In genomic region chr5:159515197-159515596, GRCh38 we compare ENCODE assay signal across 13 cellular contexts.
DNase-seq lines count a peak whose midpoint lies in the region; ATAC-seq and TF ChIP-seq lines count a peak whose summit lies in the region.
"Had no signal": no experiment of that assay in that cellular context is flagged by ENCODE, and none has a peak within 500 bp of the region (broad histone marks: within the 10 kb centered on the region; RNA-seq: fewer than 3 reads in every experiment).

No MANE protein-coding gene starts in this region.

- no peak overlapping the region for H3K27ac Mint-ChIP-seq in activated T-helper 17 cell treated with anti-CD3 and anti-CD28 coated beads, Interleukin-2, amount 50 U/mL, for 72 hours
- H3K27ac Mint-ChIP-seq: CD4-positive, CD25-positive, alpha-beta regulatory T cell had no signal

- peak overlapping the region; percentile 74 for H2BK12ac ChIP-seq in trophoblast cell (ENCODE audit: low read length)

- no peak for TF ChIP-seq POLR2A in IMR-90 (IDR thresholded peaks at IDR 0.05; ENCODE audit: low read depth, low read length)

- H3K9me3 ChIP-seq in IMR-90 (ENCODE audit: control insufficient read depth, insufficient read depth, low read length) (no peaks in the 10 kb centered on the region), trophoblast cell (ENCODE audit: insufficient read depth, low read depth, low read length) (peaks cover 1% of the 10 kb centered on the region)
- H3K9me3 ChIP-seq: Peyer's patch had no signal

- peaks cover 8% of the 10 kb centered on the region; the same call in 1 of the 2 replicates for H3K9me1 ChIP-seq in IMR-90 (ENCODE audit: insufficient read depth, low read length)

- no peak overlapping the region for H2BK20ac ChIP-seq in IMR-90 (ENCODE audit: low read depth, low read length)

- H4K5ac ChIP-seq in IMR-90 (ENCODE audit: low read depth, low read length) = no peak overlapping the region

- H4K91ac ChIP-seq in IMR-90 (ENCODE audit: insufficient read depth, low read depth, low read length) (no peak overlapping the region; the same call in 1 of the 2 replicates), trophoblast cell (ENCODE audit: low read depth, low read length) (peak overlapping the region; percentile 1)

- no peaks in the 10 kb centered on the region for H4K20me1 ChIP-seq in IMR-90 (ENCODE audit: insufficient read depth, low read length)

- no peak overlapping the region for H3K23ac ChIP-seq in IMR-90 (ENCODE audit: low read depth, low read length)
- no peak overlapping the region for H3K23ac ChIP-seq in trophoblast cell (ENCODE audit: low read length)

- peak; percentile 15 for DNase-seq in stimulated activated CD4-positive, alpha-beta T cell treated with anti-CD3 and anti-CD28 coated beads, Interleukin-15, amount 100 ng/mL, for 24 hours
- no peak for DNase-seq in stimulated activated CD4-positive, alpha-beta T cell treated with anti-CD3 and anti-CD28 coated beads, Interleukin-4, amount 100 ng/mL, for 4 hours
- DNase-seq in IMR-90 (no peak), trophoblast cell (no peak), brain microvascular endothelial cell (no peak)
- DNase-seq: GF-D8, NCI-H1694 treated with DMSO at 0.1 percent for 48 hours, NCI-H2081 treated with DMSO at 0.1 percent for 48 hours, NCI-H524 treated with DMSO at 0.1 percent for 48 hours had no signal

- no peaks in the 10 kb centered on the region for H3K36me3 ChIP-seq in IMR-90 (ENCODE audit: control insufficient read depth, insufficient read depth, low read length)
- no peaks in the 10 kb centered on the region for H3K36me3 ChIP-seq in trophoblast cell (ENCODE audit: control insufficient read depth in 1 of 2, insufficient read depth in 2 of 2, low read length in 2 of 2)
- H3K36me3 ChIP-seq in brain microvascular endothelial cell (replicated peaks) = no peaks in the 10 kb centered on the region
- H3K36me3 ChIP-seq: Peyer's patch had no signal

- H3K9ac ChIP-seq in IMR-90 (ENCODE audit: low read depth, low read length) (no peak overlapping the region), trophoblast cell (ENCODE audit: low read length) (no peak overlapping the region)

- no peak overlapping the region for H2BK15ac ChIP-seq in IMR-90 (ENCODE audit: low read depth, low read length)

- peak overlapping the region; percentile 62 for H2AFZ ChIP-seq in IMR-90 (replicated peaks; ENCODE audit: low read length, poor library complexity)
- no peak overlapping the region for H2AFZ ChIP-seq in trophoblast cell (ENCODE audit: insufficient read depth, low read length, poor library complexity)

- H2BK5ac ChIP-seq in IMR-90 (ENCODE audit: low read depth, low read length, poor library complexity, severe bottlenecking) (no peak overlapping the region), trophoblast cell (ENCODE audit: low read depth, low read length, poor library complexity) (no peak overlapping the region)

- in situ Hi-C loops in IMR-90 (cut with MboI; ENCODE audit: low sequenced_read_pairs) = no loop called here
- in situ Hi-C loops in brain microvascular endothelial cell (cut with HindIII; ENCODE audit: low pct_ligation_motif_present, low sequenced_read_pairs) = no loop called here

- H3K4me3 Mint-ChIP-seq in activated T-helper 17 cell treated with anti-CD3 and anti-CD28 coated beads, Interleukin-2, amount 50 U/mL, for 72 hours = no peak overlapping the region
- H3K4me3 Mint-ChIP-seq: CD4-positive, CD25-positive, alpha-beta regulatory T cell had no signal

- H4K8ac ChIP-seq in IMR-90 (ENCODE audit: low read depth in 2 of 2, low read length in 2 of 2) (no peak overlapping the region), trophoblast cell (ENCODE audit: low read depth, low read length) (no peak overlapping the region)

- intact Hi-C loops in IMR-90 (cut with micrococcal nuclease) = loop anchor here (5.0 to 10.0 kb wide), 3 partner anchors 250 to 447 kb away; partner anchors contain the start of gene ADRA1B

- no peak overlapping the region for H3K4me3 ChIP-seq in IMR-90 (ENCODE audit: insufficient read depth, low read depth, low read length)
- H3K4me3 ChIP-seq in trophoblast cell (ENCODE audit: low read depth, low read length) = no peak overlapping the region
- no peak overlapping the region for H3K4me3 ChIP-seq in brain microvascular endothelial cell (ENCODE audit: low read depth, low read length)
- H3K4me3 ChIP-seq: Peyer's patch had no signal

- H3K4ac ChIP-seq in IMR-90 (ENCODE audit: low read depth, low read length) (no peak overlapping the region), trophoblast cell (ENCODE audit: low read depth, low read length) (no peak overlapping the region)

- TF ChIP-seq CTCF in IMR-90 (conservative IDR thresholded peaks at IDR 0.05; ENCODE audit: low read depth, low read length) = no peak
- no peak for TF ChIP-seq CTCF in brain microvascular endothelial cell (IDR thresholded peaks at IDR 0.05; ENCODE audit: low read depth, low read length, missing control alignments)

- CTCF ChIA-PET in IMR-90 (lab: Yijun Ruan, JAX) = interaction anchor here (0.6 to 1.2 kb wide), 3 partner anchors 10 to 817 kb away, joined by 3 to 6 read pairs (median 3); no protein-coding TSS in a partner anchor

- H3K27ac ChIP-seq in IMR-90 (ENCODE audit: insufficient read depth, low read length) (no peak overlapping the region), trophoblast cell (ENCODE audit: low read depth, low read length) (no peak overlapping the region), brain microvascular endothelial cell (no peak overlapping the region)
- H3K27ac ChIP-seq: Peyer's patch had no signal

- H3K4me2 ChIP-seq in IMR-90 (ENCODE audit: low read depth, low read length) (no peak overlapping the region), trophoblast cell (ENCODE audit: low read length) (no peak overlapping the region)

- peaks cover 7% of the 10 kb centered on the region for H3K27me3 Mint-ChIP-seq in activated T-helper 17 cell treated with anti-CD3 and anti-CD28 coated beads, Interleukin-2, amount 50 U/mL, for 72 hours

- H3K18ac ChIP-seq in IMR-90 (ENCODE audit: low read depth, low read length) (no peak overlapping the region), trophoblast cell (ENCODE audit: low read length) (no peak overlapping the region)

- H3K79me1 ChIP-seq in IMR-90 (ENCODE audit: low read depth in 1 of 2, low read length in 2 of 2) (no peaks in the 10 kb centered on the region), trophoblast cell (ENCODE audit: low read length) (peaks cover 8% of the 10 kb centered on the region)

- ATAC-seq in IMR-90 (ENCODE audit: low read depth) (no peak), GM21619 (IDR thresholded peaks at IDR 0.05; ENCODE audit: unreplicated experiment) (no peak)
- peak; percentile 17 for ATAC-seq in activated T-helper 17 cell treated with anti-CD3 and anti-CD28 coated beads, Interleukin-2, amount 50 U/mL, for 72 hours (replicated peaks)

- peaks cover 10% of the 10 kb centered on the region for H3K4me1 Mint-ChIP-seq in activated T-helper 17 cell treated with anti-CD3 and anti-CD28 coated beads, Interleukin-2, amount 50 U/mL, for 72 hours

- H2AK9ac ChIP-seq in IMR-90 (replicated peaks; ENCODE audit: low read depth, low read length, poor library complexity) = no peak overlapping the region

- H3K27me3 ChIP-seq in IMR-90 (ENCODE audit: control insufficient read depth, insufficient read depth, low read length) (peaks cover 4% of the 10 kb centered on the region), trophoblast cell (ENCODE audit: insufficient read depth, low read length) (no peaks in the 10 kb centered on the region), brain microvascular endothelial cell (replicated peaks) (no peaks in the 10 kb centered on the region)
- H3K27me3 ChIP-seq: Peyer's patch had no signal

- peaks cover 8% of the 10 kb centered on the region for H3K4me1 ChIP-seq in IMR-90 (ENCODE audit: control insufficient read depth, insufficient read depth, low read length)
- peaks cover 15 to 22% of the 10 kb centered on the region in 2 experiments for H3K4me1 ChIP-seq in trophoblast cell (ENCODE audit: control insufficient read depth in 1 of 2, insufficient read depth in 2 of 2, low read length in 2 of 2)
- H3K4me1 ChIP-seq: Peyer's patch had no signal

- H3K79me2 ChIP-seq in trophoblast cell (ENCODE audit: control insufficient read depth, insufficient read depth, low read length, poor library complexity) = no peaks in the 10 kb centered on the region

- no TSS peak for BruUV-seq in IMR-90 (replicated peaks; lab: Mats Ljungman, UMichigan)

- no peak for TF ChIP-seq RAD21 in IMR-90 (IDR thresholded peaks at IDR 0.05; ENCODE audit: low read length)

- dilution Hi-C loops in IMR-90 (cut with HindIII; ENCODE audit: low sequenced_read_pairs, unreplicated experiment) = no loop called here

- no peak overlapping the region for H2AK5ac ChIP-seq in IMR-90 (ENCODE audit: low read depth, low read length)
- H2AK5ac ChIP-seq in trophoblast cell (ENCODE audit: low read length) = no peak overlapping the region

- H2BK120ac ChIP-seq in IMR-90 (ENCODE audit: low read depth, low read length) (no peak overlapping the region), trophoblast cell (ENCODE audit: insufficient read depth, low read length, poor library complexity) (no peak overlapping the region)

- WGBS in IMR-90 (ENCODE audit: extremely low coverage in 2 of 2, insufficient read length in 1 of 2), 2 experiments = 100% methylated on average over 3 of the region's 4 CpGs; no CpG with 5 or more reads in 1 of the 2 experiments
- no CpG with 5 or more reads among the region's 4 CpGs for WGBS in trophoblast cell (ENCODE audit: extremely low coverage, insufficient coverage, insufficient read length)

- POLR2A ChIA-PET in IMR-90 (lab: Charles Lee; ENCODE audit: unreplicated experiment) = no interaction called here

- H3K14ac ChIP-seq in IMR-90 (replicated peaks; ENCODE audit: low read depth, low read length) (no peak overlapping the region), trophoblast cell (ENCODE audit: low read length) (peak overlapping the region; percentile 40)

- H3K9me3 Mint-ChIP-seq in activated T-helper 17 cell treated with anti-CD3 and anti-CD28 coated beads, Interleukin-2, amount 50 U/mL, for 72 hours = no peaks in the 10 kb centered on the region

- H4K12ac ChIP-seq in trophoblast cell (ENCODE audit: low read depth, low read length) = no peak overlapping the region

- no peak overlapping the region for H3K56ac ChIP-seq in IMR-90 (ENCODE audit: extremely low read depth, insufficient read depth, low read length)

- no peaks in the 10 kb centered on the region for H3K36me3 Mint-ChIP-seq in activated T-helper 17 cell treated with anti-CD3 and anti-CD28 coated beads, Interleukin-2, amount 50 U/mL, for 72 hours (ENCODE audit: low read depth)
- H3K36me3 Mint-ChIP-seq: CD4-positive, CD25-positive, alpha-beta regulatory T cell had no signal

TF ChIP-seq in IMR-90, 13 proteins besides CTCF, POLR2A, EP300 and RAD21 (continues in another document):
- no peak for TF ChIP-seq FOS (IDR thresholded peaks at IDR 0.05; ENCODE audit: low read depth, low read length)
- TF ChIP-seq MAFK (IDR thresholded peaks at IDR 0.05; ENCODE audit: low read depth, low read length) = no peak
- no peak for TF ChIP-seq NFE2L2 (IDR thresholded peaks at IDR 0.05; ENCODE audit: low read depth, low read length)
